18 cellular contexts compared by ENCODE assay signal in the genomic region with DNA sequence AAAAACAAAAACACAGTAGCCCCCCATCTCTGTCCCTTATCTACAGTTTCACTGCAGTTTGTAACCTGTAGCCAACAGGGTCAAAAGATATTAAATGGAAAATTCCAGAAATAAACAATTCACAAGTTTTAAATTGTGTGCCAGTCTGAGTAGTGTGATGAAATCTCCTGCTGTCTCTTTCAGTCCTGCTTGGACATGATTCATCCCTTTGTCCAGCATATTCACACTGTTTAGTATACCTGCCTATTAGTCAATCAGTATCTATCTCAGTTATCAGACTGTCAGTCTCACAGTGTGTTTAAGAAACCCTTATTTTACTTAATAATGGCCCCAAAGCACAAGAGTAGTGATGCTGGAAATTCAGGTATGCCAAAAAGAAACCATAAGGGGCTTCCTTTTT. TPM values are rescaled to one million over a fixed set of nuclear protein-coding genes. Genes with fewer than 3 reads are reported as not detected.
DNase-seq lines count a peak whose midpoint lies in the region; ATAC-seq and TF ChIP-seq lines count a peak whose summit lies in the region.
"Had no signal": no experiment of that assay in that cellular context is flagged by ENCODE, and none has a peak within 500 bp of the region (broad histone marks: within the 10 kb centered on the region; RNA-seq: fewer than 3 reads in every experiment).

No MANE protein-coding gene starts in this region.

- H3K9me3 Mint-ChIP-seq in endothelial cell (ENCODE audit: unreplicated experiment) = no peaks in the 10 kb centered on the region

- no peak overlapping the region for H3K4me3 Mint-ChIP-seq in endothelial cell (ENCODE audit: unreplicated experiment)
- H3K4me3 Mint-ChIP-seq: dendritic cell treated with granulocyte-macrophage colony-stimulating factor and Interleukin-4, amounts not matched to agents 40 ng/mL and 50 ng/mL, for 4 days had no signal

- H3K4me1 Mint-ChIP-seq in endothelial cell (ENCODE audit: unreplicated experiment) = peaks cover 11% of the 10 kb centered on the region

- TF ChIP-seq CTCF in AG10803 (conservative IDR thresholded peaks at IDR 0.05; ENCODE audit: low read length) = no peak
- TF ChIP-seq CTCF in cardiac fibroblast (IDR thresholded peaks at IDR 0.05; ENCODE audit: low read depth, low read length) = no peak
- no peak for TF ChIP-seq CTCF in endothelial cell (IDR thresholded peaks at IDR 0.05; ENCODE audit: unreplicated experiment)

- no peak for ATAC-seq in HG03095 (IDR thresholded peaks at IDR 0.05; ENCODE audit: unreplicated experiment)

- H3K36me3 Mint-ChIP-seq in endothelial cell (ENCODE audit: low read depth, unreplicated experiment) = peaks cover 3% of the 10 kb centered on the region

- H3K27me3 Mint-ChIP-seq in endothelial cell (ENCODE audit: unreplicated experiment) = no peaks in the 10 kb centered on the region
- H3K27me3 Mint-ChIP-seq: dendritic cell treated with granulocyte-macrophage colony-stimulating factor and Interleukin-4, amounts not matched to agents 40 ng/mL and 50 ng/mL, for 4 days had no signal

- no peak overlapping the region for H3K27ac Mint-ChIP-seq in endothelial cell (ENCODE audit: unreplicated experiment)
- H3K27ac Mint-ChIP-seq: dendritic cell treated with granulocyte-macrophage colony-stimulating factor and Interleukin-4, amounts not matched to agents 40 ng/mL and 50 ng/mL, for 4 days had no signal

- H3K4me3 ChIP-seq in AG10803 (ENCODE audit: low read length) (no peak overlapping the region), cardiac fibroblast (replicated peaks in 1 of 2; ENCODE audit: low read depth in 2 of 2, low read length in 2 of 2) (no peak overlapping the region)
- H3K4me3 ChIP-seq: sigmoid colon, tibial nerve had no signal

- intact Hi-C loops in posterior vena cava (cut with DNase I) = no loop called here

- peak; percentile 16 for DNase-seq in AG10803 (ENCODE audit: low read depth)
- peak; percentile 73 for DNase-seq in HPDE6-E6E7 (ENCODE audit: extremely low spot score)
- DNase-seq in cardiac fibroblast (ENCODE audit: low read depth in 2 of 2) = peak; percentile 20 to 56
- peak; percentile 72 for DNase-seq in kidney tubule cell (ENCODE audit: low spot score)
- no peak for DNase-seq in activated naive CD4-positive, alpha-beta T cell (lab: John Stamatoyannopoulos, UW)
- no peak for DNase-seq in endothelial cell (ENCODE audit: low spot score)
- no peak for DNase-seq in posterior vena cava (ENCODE audit: low spot score)
- DNase-seq: DMS 273 treated with DMSO at 0.1 percent for 48 hours; Karpas-422; mesendoderm; NCI-H1930; NCI-H524 treated with DMSO at 0.1 percent for 48 hours; nucleus accumbens; sigmoid colon; stimulated activated CD4-positive, alpha-beta T cell treated with anti-CD3 and anti-CD28 coated beads, Interleukin-4, amount 100 ng/mL, for 24 hours had no signal

RNA-seq across cellular contexts. Expression of a gene that starts 21.9 kb away (rescaled TPM):
- total RNA-seq in endothelial cell (ENCODE audit: unreplicated experiment) (35.3 TPM), posterior vena cava (10 to 100 TPM; 38.3 to 40.0 TPM)

Comparison
In these comparisons a context has a peak if more than half of its experiments do, and no peak if none do; other contexts are left out.
1. DNase-seq: peak in AG10803 (single experiment), HPDE6-E6E7 (single experiment), cardiac fibroblast (2 of 2) and kidney tubule cell (single experiment); none in activated naive CD4-positive, alpha-beta T cell (0 of 4), endothelial cell (single experiment) and posterior vena cava (single experiment).